30 cellular contexts compared by ENCODE assay signal in genomic region chr15:73679964-73680363, GRCh38. TPM values are rescaled to one million over a fixed set of nuclear protein-coding genes. Genes with fewer than 3 reads are reported as not detected.
"Had no signal": no experiment of that assay in that cellular context is flagged by ENCODE, and none has a peak within 500 bp of the region (broad histone marks: within the 10 kb centered on the region; RNA-seq: fewer than 3 reads in every experiment).

No MANE protein-coding gene starts in this region.

- H3K9me3 Mint-ChIP-seq: activated B cell treated with CpG ODN at 0.5 μM for 24 hours; activated CD8-positive, alpha-beta T cell treated with anti-CD3 and anti-CD28 coated beads for 36 hours; activated T-cell treated with anti-CD3 and anti-CD28 coated beads, Interleukin-2, amount 50 U/mL, for 24 hours; activated T-cell treated with anti-CD3 and anti-CD28 coated beads, Interleukin-2, amount 50 U/mL, for 72 hours; activated T-helper 17 cell treated with anti-CD3 and anti-CD28 coated beads, Interleukin-2, amount 50 U/mL, for 72 hours; central memory CD8-positive, alpha-beta T cell; dendritic cell treated with granulocyte-macrophage colony-stimulating factor and Interleukin-4, amounts not matched to agents 40 ng/mL and 50 ng/mL, for 4 days; endodermal cell; T-helper 2 cell treated with Interferon-gamma antibody and Interleukin-4, amounts not matched to agents 5 μg/mL and 100 μg/mL, for 36 hours had no signal

- H3K4me3 Mint-ChIP-seq: activated B cell treated with CpG ODN at 0.5 μM for 24 hours; activated CD8-positive, alpha-beta memory T cell treated with anti-CD3 and anti-CD28 coated beads, Interleukin-2, amount 10 ng/mL, durations not matched to agents 7 days and 5 days; activated CD8-positive, alpha-beta T cell treated with anti-CD3 and anti-CD28 coated beads for 36 hours; activated naive CD8-positive, alpha-beta T cell; activated T-cell treated with anti-CD3 and anti-CD28 coated beads, Interleukin-2, amount 50 U/mL, for 24 hours; activated T-cell treated with anti-CD3 and anti-CD28 coated beads, Interleukin-2, amount 50 U/mL, for 72 hours; activated T-helper 17 cell treated with anti-CD3 and anti-CD28 coated beads, Interleukin-2, amount 50 U/mL, for 72 hours; central memory CD8-positive, alpha-beta T cell; dendritic cell treated with granulocyte-macrophage colony-stimulating factor and Interleukin-4, amounts not matched to agents 40 ng/mL and 50 ng/mL, for 4 days; endodermal cell; T-helper 17 cell; T-helper 2 cell treated with Interferon-gamma antibody and Interleukin-4, amounts not matched to agents 5 μg/mL and 100 μg/mL, for 36 hours had no signal

- H3K27ac Mint-ChIP-seq: activated B cell treated with CpG ODN at 0.5 μM for 24 hours; activated CD8-positive, alpha-beta memory T cell treated with anti-CD3 and anti-CD28 coated beads, Interleukin-2, amount 10 ng/mL, durations not matched to agents 7 days and 5 days; activated CD8-positive, alpha-beta T cell treated with anti-CD3 and anti-CD28 coated beads for 36 hours; activated naive CD8-positive, alpha-beta T cell; activated T-cell treated with anti-CD3 and anti-CD28 coated beads, Interleukin-2, amount 50 U/mL, for 24 hours; activated T-cell treated with anti-CD3 and anti-CD28 coated beads, Interleukin-2, amount 50 U/mL, for 72 hours; activated T-helper 17 cell treated with anti-CD3 and anti-CD28 coated beads, Interleukin-2, amount 50 U/mL, for 72 hours; endodermal cell; T-helper 17 cell; T-helper 2 cell treated with Interferon-gamma antibody and Interleukin-4, amounts not matched to agents 5 μg/mL and 100 μg/mL, for 36 hours had no signal

- H3K4me1 Mint-ChIP-seq: central memory CD8-positive, alpha-beta T cell had no signal

- H3K36me3 Mint-ChIP-seq: activated CD8-positive, alpha-beta memory T cell treated with anti-CD3 and anti-CD28 coated beads, Interleukin-2, amount 10 ng/mL, durations not matched to agents 7 days and 5 days; activated naive CD8-positive, alpha-beta T cell had no signal

- H3K27ac ChIP-seq: brain microvascular endothelial cell, coronary artery, WERI-Rb-1 had no signal

- ATAC-seq: activated CD8-positive, alpha-beta memory T cell treated with anti-CD3 and anti-CD28 coated beads, Interleukin-2, amount 10 ng/mL, durations not matched to agents 7 days and 5 days; activated CD8-positive, alpha-beta T cell treated with anti-CD3 and anti-CD28 coated beads for 36 hours; esophagus mucosa; T-helper 17 cell had no signal

- DNase-seq: activated B cell treated with CpG ODN at 0.5 μM for 24 hours; activated CD4-positive, alpha-beta T cell treated with anti-CD3 and anti-CD28 coated beads for 48 hours; activated CD4-positive, alpha-beta T cell treated with anti-CD3 and anti-CD28 coated beads, Interleukin-2, amount 50 U/mL, for 1 hour; activated CD4-positive, alpha-beta T cell treated with anti-CD3 and anti-CD28 coated beads, Interleukin-2, amount 50 U/mL, for 48 hours; activated CD8-positive, alpha-beta memory T cell treated with anti-CD3 and anti-CD28 coated beads, Interleukin-2, amount 10 ng/mL, durations not matched to agents 7 days and 5 days; activated CD8-positive, alpha-beta memory T cell treated with anti-CD3 and anti-CD28 coated beads, Interleukin-2, amount 50 U/mL, for 48 hours; activated CD8-positive, alpha-beta T cell treated with anti-CD3 and anti-CD28 coated beads for 36 hours; activated effector memory CD4-positive, alpha-beta T cell treated with Interleukin-2 at 50 U/mL for 16 hours; activated gamma-delta T cell treated with Interleukin-2 at 50 U/mL for 16 hours; activated naive CD4-positive, alpha-beta T cell treated with anti-CD3 and anti-CD28 coated beads, Interleukin-2, amount 50 U/mL, for 16 hours; activated naive CD4-positive, alpha-beta T cell treated with Interleukin-2 at 50 U/mL for 16 hours; activated T-cell treated with anti-CD3 and anti-CD28 coated beads for 4 hours; activated T-cell treated with anti-CD3 and anti-CD28 coated beads, Interleukin-2, amount 50 U/mL, for 24 hours; activated T-cell treated with anti-CD3 and anti-CD28 coated beads, Interleukin-2, amount 50 U/mL, for 72 hours; amniotic stem cell; brain microvascular endothelial cell; effector memory CD4-positive, alpha-beta T cell; endodermal cell; foreskin fibroblast; T-helper 1 cell; T-helper 17 cell; T1000; WERI-Rb-1 had no signal

RNA-seq across cellular contexts. Expression of gene CD276, which starts 4.2 kb away (rescaled TPM):
- total RNA-seq: T-helper 17 cell had no signal
